ENCODE assay signal across 33 cellular contexts in genomic region chr11:68709064-68709463, GRCh38. TPM values are rescaled to one million over a fixed set of nuclear protein-coding genes. Genes with fewer than 3 reads are reported as not detected.
"Had no signal": no experiment of that assay in that cellular context is flagged by ENCODE, and none has a peak within 500 bp of the region (broad histone marks: within the 10 kb centered on the region; RNA-seq: fewer than 3 reads in every experiment).

No MANE protein-coding gene starts in this region.

- H3K4me3 ChIP-seq: left lung, lower lobe of right lung, pancreas, prostate gland, skin epidermis, stomach, testis, thyroid gland, transverse colon, upper lobe of left lung had no signal

- H3K4me1 ChIP-seq: left lung, lower lobe of right lung, pancreas, prostate gland, testis, thyroid gland, transverse colon, upper lobe of left lung had no signal

- H3K27me3 ChIP-seq: pancreas, testis, thyroid gland, transverse colon, upper lobe of left lung had no signal

- H3K36me3 ChIP-seq: left lung, lower lobe of right lung, pancreas, prostate gland, stomach, thyroid gland, transverse colon, upper lobe of left lung had no signal

- H3K27ac ChIP-seq: left lung, lower lobe of right lung, pancreas, prostate gland, skin epidermis, stomach, testis, thyroid gland, transverse colon, upper lobe of left lung had no signal

- DNase-seq: hypothalamus; immature natural killer cell; kidney; left colon; left lung; lower lobe of right lung; mammary epithelial cell; mesenchymal stem cell; naive B cell; natural killer cell; nephron progenitor cell; nucleus accumbens; pancreas; posterior cingulate gyrus; retina; right cardiac atrium; stimulated activated CD4-positive, alpha-beta T cell treated with anti-CD3 and anti-CD28 coated beads, Interleukin-12 subunit alpha, Interleukin-12 subunit beta, amount 100 ng/mL, for 4 hours; stimulated activated CD4-positive, alpha-beta T cell treated with anti-CD3 and anti-CD28 coated beads, Interleukin-15, amount 100 ng/mL, for 24 hours; stimulated activated CD4-positive, alpha-beta T cell treated with anti-CD3 and anti-CD28 coated beads, Interleukin-2, amount 100 ng/mL, for 24 hours; stimulated activated CD4-positive, alpha-beta T cell treated with anti-CD3 and anti-CD28 coated beads, Interleukin-4, amount 100 ng/mL, for 1 hour; stimulated activated naive B cell treated with anti-CD40 and anti-IgM and Interleukin-4, amounts not matched to agents 10 μg/mL and 1 μg/mL and 100 μg/mL, for 72 hours; stimulated activated naive CD8-positive, alpha-beta T cell treated with anti-CD3 and anti-CD28 coated beads, Interleukin-15, Interleukin-2, amounts not matched to agents 100 U/mL and 50 U/mL, for 24 hours; stomach; testis; thyroid gland; transverse colon; upper lobe of left lung had no signal

- H3K9me3 ChIP-seq: left lung, lower lobe of right lung, pancreas, prostate gland, stomach, testis, thyroid gland, transverse colon, upper lobe of left lung had no signal

- ATAC-seq: left colon; left lung; lower lobe of right lung; natural killer cell; pancreas; right cardiac atrium; sciatic nerve; stimulated activated naive B cell treated with anti-CD40 and anti-IgM and Interleukin-4, amounts not matched to agents 10 μg/mL and 1 μg/mL and 100 μg/mL, for 72 hours; stimulated activated naive CD8-positive, alpha-beta T cell treated with anti-CD3 and anti-CD28 coated beads, Interleukin-15, Interleukin-2, amounts not matched to agents 100 U/mL and 50 U/mL, for 24 hours had no signal

RNA-seq across cellular contexts. Expression of gene GAL, which starts 24.7 kb away (rescaled TPM):
- total RNA-seq: lower lobe of right lung, mononuclear cell, natural killer cell, osteoblast, right cardiac atrium, sciatic nerve had no signal
- polyA plus RNA-seq: immature natural killer cell, liver had no signal

RNA-seq across cellular contexts. Expression of gene TESMIN, which starts 42.3 kb away (rescaled TPM):
- total RNA-seq: osteoblast had no signal
